Comparison of ENCODE assay signal across 17 cellular contexts in the genomic region with DNA sequence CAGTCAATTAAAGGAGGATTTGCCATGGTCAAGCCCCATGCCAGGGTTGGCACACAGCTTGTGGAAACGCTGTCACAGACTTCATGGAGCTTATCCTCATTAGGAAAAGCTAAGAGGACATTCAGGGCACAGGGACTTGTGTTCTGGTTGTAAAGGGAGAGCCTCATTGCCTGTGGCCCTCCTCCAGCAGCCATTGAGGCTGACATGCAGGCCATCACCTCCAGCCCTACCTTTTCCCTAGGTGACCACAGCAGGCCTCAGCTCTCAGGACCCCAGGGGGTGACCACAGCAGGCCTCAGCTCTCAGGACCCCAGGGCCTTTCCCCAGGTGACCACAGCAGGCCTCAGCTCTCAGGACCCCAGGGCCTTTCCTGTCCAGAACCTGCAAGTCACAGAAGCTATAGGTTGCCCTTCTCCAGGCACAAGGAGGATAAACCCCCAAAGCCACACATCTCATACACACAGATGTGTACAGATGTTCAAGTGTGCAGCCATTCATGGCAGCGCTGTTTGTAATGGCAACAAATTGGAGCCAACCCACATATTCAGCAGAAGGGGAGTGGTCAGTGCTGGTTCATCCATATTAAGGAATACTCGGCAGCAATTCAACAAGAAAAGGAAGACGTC. TPM values are rescaled to one million over a fixed set of nuclear protein-coding genes. Genes with fewer than 3 reads are reported as not detected.
DNase-seq lines count a peak whose midpoint lies in the region; ATAC-seq and TF ChIP-seq lines count a peak whose summit lies in the region.
"Had no signal": no experiment of that assay in that cellular context is flagged by ENCODE, and none has a peak within 500 bp of the region (broad histone marks: within the 10 kb centered on the region; RNA-seq: fewer than 3 reads in every experiment).

No MANE protein-coding gene starts in this region.

- no peak overlapping the region for H4K8ac ChIP-seq in trophoblast cell (ENCODE audit: low read depth, low read length)

- H3K4me3 Mint-ChIP-seq in natural killer cell treated with Interleukin-12 subunit alpha and Interleukin-12 subunit beta and Interleukin-15 and Interleukin-18, amount 100 ng/mL, for 72 hours, result peak overlapping the region; percentile 40
- H3K4me3 Mint-ChIP-seq in natural killer cell, result no peak overlapping the region

- H3K23ac ChIP-seq in trophoblast cell (ENCODE audit: low read length), result no peak overlapping the region

- H2BK5ac ChIP-seq in trophoblast cell (ENCODE audit: low read depth, low read length, poor library complexity), result no peak overlapping the region

- H3K9me3 ChIP-seq in OCI-LY3 (ENCODE audit: insufficient read depth, low read length), result no peaks in the 10 kb centered on the region
- peaks cover 39% of the 10 kb centered on the region for H3K9me3 ChIP-seq in trophoblast cell (ENCODE audit: insufficient read depth, low read depth, low read length)
- peaks cover 7% of the 10 kb centered on the region for H3K9me3 ChIP-seq in mucosa of descending colon
- no peaks in the 10 kb centered on the region for H3K9me3 ChIP-seq in colonic mucosa
- H3K9me3 ChIP-seq: SK-N-SH had no signal

- H3K27ac Mint-ChIP-seq in natural killer cell treated with Interleukin-12 subunit alpha and Interleukin-12 subunit beta and Interleukin-15 and Interleukin-18, amount 100 ng/mL, for 72 hours, result peak overlapping the region in 1 of 2 donors; percentile 62
- H3K27ac Mint-ChIP-seq in natural killer cell, result peak overlapping the region in 1 of 2 donors; percentile 51

- peaks cover 96% of the 10 kb centered on the region for H4K20me1 ChIP-seq in OCI-LY3 (ENCODE audit: insufficient read depth, low read length)

- intact Hi-C loops in natural killer cell (cut with micrococcal nuclease), result no loop called here
- intact Hi-C loops in mucosa of descending colon (cut with DNase I, micrococcal nuclease), result no loop called here
- intact Hi-C loops in colonic mucosa (cut with DNase I), result no loop called here

- H3K36me3 ChIP-seq in OCI-LY3 (replicated peaks; ENCODE audit: low read depth, low read length), result peaks cover 69% of the 10 kb centered on the region
- H3K36me3 ChIP-seq in trophoblast cell (ENCODE audit: control insufficient read depth in 1 of 2, insufficient read depth in 2 of 2, low read length in 2 of 2), result peaks cover 0 to 2% of the 10 kb centered on the region in 2 experiments
- H3K36me3 ChIP-seq in mucosa of descending colon (ENCODE audit: low read depth), result no peaks in the 10 kb centered on the region
- no peaks in the 10 kb centered on the region for H3K36me3 ChIP-seq in colonic mucosa

- no peak for DNase-seq in natural killer cell treated with Interleukin-12 subunit alpha and Interleukin-12 subunit beta and Interleukin-15 and Interleukin-18, amount 100 ng/mL, for 72 hours (ENCODE audit: low spot score)
- DNase-seq in natural killer cell, result no peak
- no peak for DNase-seq in trophoblast cell
- no peak for DNase-seq in mucosa of descending colon
- DNase-seq in colonic mucosa, result no peak
- DNase-seq in activated CD4-positive, CD25-positive, alpha-beta regulatory T cell (lab: John Stamatoyannopoulos, UW), result no peak
- DNase-seq: EL, GM23248, KBM-7, NCI-H1436, NCI-H2081, NCI-H774, Right ventricle myocardium superior, SK-N-SH had no signal

- H2BK12ac ChIP-seq in trophoblast cell (ENCODE audit: low read length), result no peak overlapping the region

- H3K27ac ChIP-seq in OCI-LY3 (ENCODE audit: low read length) (no peak overlapping the region), trophoblast cell (ENCODE audit: low read depth, low read length) (no peak overlapping the region), colonic mucosa (no peak overlapping the region)
- H3K27ac ChIP-seq: GM23248 had no signal

- no peak overlapping the region for H3K4me3 ChIP-seq in OCI-LY3 (ENCODE audit: low read length)
- peak overlapping the region; percentile 0 for H3K4me3 ChIP-seq in trophoblast cell (ENCODE audit: low read depth, low read length)
- H3K4me3 ChIP-seq in mucosa of descending colon, result no peak overlapping the region
- H3K4me3 ChIP-seq in colonic mucosa, result no peak overlapping the region
- H3K4me3 ChIP-seq: GM23248 had no signal

- H3K9ac ChIP-seq in OCI-LY3 (ENCODE audit: low read length), result no peak overlapping the region
- no peak overlapping the region for H3K9ac ChIP-seq in trophoblast cell (ENCODE audit: low read length)
- no peak overlapping the region for H3K9ac ChIP-seq in colonic mucosa (ENCODE audit: low read depth in 2 of 2, low read length in 2 of 2)
- H3K9ac ChIP-seq: GM23248, SK-N-SH had no signal

- no CpG with 5 or more reads among the region's 4 CpGs for WGBS in trophoblast cell (ENCODE audit: extremely low coverage, insufficient coverage, insufficient read length)

- no peak for TF ChIP-seq CTCF in natural killer cell (IDR thresholded peaks at IDR 0.05)
- no peak for TF ChIP-seq CTCF in OCI-LY3 (IDR thresholded peaks at IDR 0.05; ENCODE audit: low read depth, low read length)
- TF ChIP-seq CTCF in mucosa of descending colon (IDR thresholded peaks at IDR 0.05), result no peak
- TF ChIP-seq CTCF in colonic mucosa (IDR thresholded peaks at IDR 0.05), result no peak

- no peak overlapping the region for H2AFZ ChIP-seq in OCI-LY3 (ENCODE audit: low read depth, low read length)
- H2AFZ ChIP-seq in trophoblast cell (ENCODE audit: insufficient read depth, low read length, poor library complexity), result no peak overlapping the region
- H2AFZ ChIP-seq: GM23248 had no signal

- H3K9me3 Mint-ChIP-seq in natural killer cell treated with Interleukin-12 subunit alpha and Interleukin-12 subunit beta and Interleukin-15 and Interleukin-18, amount 100 ng/mL, for 72 hours, result no peaks in the 10 kb centered on the region
- H3K9me3 Mint-ChIP-seq in natural killer cell, result no peaks in the 10 kb centered on the region

- no peaks in the 10 kb centered on the region for H3K27me3 Mint-ChIP-seq in natural killer cell treated with Interleukin-12 subunit alpha and Interleukin-12 subunit beta and Interleukin-15 and Interleukin-18, amount 100 ng/mL, for 72 hours
- no peaks in the 10 kb centered on the region for H3K27me3 Mint-ChIP-seq in natural killer cell (ENCODE audit: low read depth in 2 of 2)

- no peak overlapping the region for H3K4ac ChIP-seq in trophoblast cell (ENCODE audit: low read depth, low read length)

- H3K79me2 ChIP-seq in OCI-LY3 (ENCODE audit: low read length), result peaks cover 86% of the 10 kb centered on the region
- H3K79me2 ChIP-seq in trophoblast cell (ENCODE audit: control insufficient read depth, insufficient read depth, low read length, poor library complexity), result no peaks in the 10 kb centered on the region

- peak overlapping the region; percentile 65 for H3K4me2 ChIP-seq in OCI-LY3 (ENCODE audit: low read length)
- no peak overlapping the region for H3K4me2 ChIP-seq in trophoblast cell (ENCODE audit: low read length)
- H3K4me2 ChIP-seq: SK-N-SH had no signal

- peaks cover 23 to 29% of the 10 kb centered on the region in 2 donors for H3K4me1 Mint-ChIP-seq in natural killer cell treated with Interleukin-12 subunit alpha and Interleukin-12 subunit beta and Interleukin-15 and Interleukin-18, amount 100 ng/mL, for 72 hours (ENCODE audit: low read depth in 2 of 2)
- peaks cover 28% of the 10 kb centered on the region in 2 donors for H3K4me1 Mint-ChIP-seq in natural killer cell

- no peak overlapping the region for H2BK120ac ChIP-seq in trophoblast cell (ENCODE audit: insufficient read depth, low read length, poor library complexity)

- H4K91ac ChIP-seq in trophoblast cell (ENCODE audit: low read depth, low read length), result no peak overlapping the region

- H3K14ac ChIP-seq in trophoblast cell (ENCODE audit: low read length), result no peak overlapping the region

- H3K4me1 ChIP-seq in OCI-LY3 (ENCODE audit: low read length) (peaks cover 97% of the 10 kb centered on the region), trophoblast cell (ENCODE audit: control insufficient read depth in 1 of 2, insufficient read depth in 2 of 2, low read length in 2 of 2) (no peaks in the 10 kb centered on the region), mucosa of descending colon (ENCODE audit: low read depth) (no peaks in the 10 kb centered on the region), colonic mucosa (no peaks in the 10 kb centered on the region)

- H2AK5ac ChIP-seq in trophoblast cell (ENCODE audit: low read length), result no peak overlapping the region

- no peak overlapping the region for H4K12ac ChIP-seq in trophoblast cell (ENCODE audit: low read depth, low read length)

- H3K36me3 Mint-ChIP-seq in natural killer cell treated with Interleukin-12 subunit alpha and Interleukin-12 subunit beta and Interleukin-15 and Interleukin-18, amount 100 ng/mL, for 72 hours, result no peaks in the 10 kb centered on the region
- H3K36me3 Mint-ChIP-seq in natural killer cell, result no peaks in the 10 kb centered on the region

- peaks cover 45% of the 10 kb centered on the region for H3K27me3 ChIP-seq in OCI-LY3 (ENCODE audit: low read depth, low read length)
- H3K27me3 ChIP-seq in trophoblast cell (ENCODE audit: insufficient read depth, low read length), result no peaks in the 10 kb centered on the region
- no peaks in the 10 kb centered on the region for H3K27me3 ChIP-seq in colonic mucosa

- no peaks in the 10 kb centered on the region for H3K79me1 ChIP-seq in trophoblast cell (ENCODE audit: low read length)

- no peak for ATAC-seq in natural killer cell treated with Interleukin-12 subunit alpha and Interleukin-12 subunit beta and Interleukin-15 and Interleukin-18, amount 100 ng/mL, for 72 hours
- ATAC-seq in natural killer cell, result no peak
- ATAC-seq in HG03280 (IDR thresholded peaks at IDR 0.05; ENCODE audit: unreplicated experiment), result no peak
- ATAC-seq in mucosa of descending colon, result no peak
- ATAC-seq: HCT116 had no signal

- H3K18ac ChIP-seq in trophoblast cell (ENCODE audit: low read length), result no peak overlapping the region

RNA-seq across cellular contexts. Expression of a gene that starts 26.1 kb away (rescaled TPM):
- 10 to 100 TPM; 45.2 to 45.3 TPM for total RNA-seq in natural killer cell treated with Interleukin-12 subunit alpha and Interleukin-12 subunit beta and Interleukin-15 and Interleukin-18, amount 100 ng/mL, for 72 hours
- total RNA-seq in natural killer cell, result 10 to 100 TPM; 50.4 to 61.5 (median 56.6) TPM
- polyA plus RNA-seq in trophoblast cell (2013), result 23.3 and 25.5 TPM in 2 replicates
- 10 to 100 TPM; 27.5 to 80.6 (median 29.1) TPM for total RNA-seq in mucosa of descending colon
- 10 to 100 TPM; 20.5 to 24.5 TPM for total RNA-seq in colonic mucosa
